1 cellular context compared by ENCODE assay signal in genomic region chr15:35506272-35506870, GRCh38.
TF ChIP-seq lines count a peak whose summit lies in the region.

No MANE protein-coding gene starts in this region.

TF ChIP-seq in SK-N-SH, 30 proteins besides CTCF, POLR2A, EP300 and RAD21 (continued from another document):
- TF ChIP-seq USF2 (IDR thresholded peaks at IDR 0.05; ENCODE audit: borderline replicate concordance, low read depth, low read length) (no peak), RFX5 (IDR thresholded peaks at IDR 0.05; ENCODE audit: low read length) (no peak), YY1 (IDR thresholded peaks at IDR 0.05; ENCODE audit: low read depth) (no peak)
